In the genomic region with DNA sequence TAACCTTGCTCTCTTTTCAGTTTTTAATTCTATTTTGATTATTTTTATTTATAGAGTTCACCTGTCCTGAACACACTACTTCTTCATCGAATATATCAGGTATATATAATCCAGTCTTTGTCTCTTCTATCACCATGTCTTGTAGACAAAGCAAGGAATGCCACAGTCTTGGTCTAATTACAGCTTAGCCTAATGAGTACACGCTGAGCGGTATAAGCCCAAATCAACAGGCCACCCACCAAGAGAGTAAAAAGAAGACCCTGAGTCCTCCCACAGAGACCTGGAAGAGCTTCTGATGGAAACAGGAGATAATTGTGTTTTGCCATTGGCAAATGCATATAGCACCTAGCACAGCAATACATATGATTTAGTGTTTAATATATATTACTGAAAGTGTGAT, we compare ENCODE assay signal across 19 cellular contexts.
DNase-seq lines count a peak whose midpoint lies in the region; TF ChIP-seq lines count a peak whose summit lies in the region.
"Had no signal": no experiment of that assay in that cellular context is flagged by ENCODE, and none has a peak within 500 bp of the region (broad histone marks: within the 10 kb centered on the region; RNA-seq: fewer than 3 reads in every experiment).

No MANE protein-coding gene starts in this region.

- no peak for TF ChIP-seq CTCF in type B pancreatic cell (conservative IDR thresholded peaks at IDR 0.05)

- H3K9me3 Mint-ChIP-seq in type B pancreatic cell, result no peaks in the 10 kb centered on the region
- H3K9me3 Mint-ChIP-seq: CD8-positive, alpha-beta T cell had no signal

- H3K9ac ChIP-seq in mesendoderm (ENCODE audit: low read length) (no peak overlapping the region), neuronal stem cell (ENCODE audit: low read depth, low read length, poor library complexity) (no peak overlapping the region)
- H3K9ac ChIP-seq: BLaER1 had no signal

- H4K91ac ChIP-seq in neuronal stem cell (ENCODE audit: low read depth, low read length, poor library complexity), result no peak overlapping the region

- no peak overlapping the region for H2BK5ac ChIP-seq in mesendoderm (ENCODE audit: low read length)
- H2BK5ac ChIP-seq in neuronal stem cell (ENCODE audit: low read length), result no peak overlapping the region

- H3K23ac ChIP-seq in mesendoderm (ENCODE audit: low read length), result no peak overlapping the region
- H3K23ac ChIP-seq in neuronal stem cell (ENCODE audit: low read depth, low read length, poor library complexity), result no peak overlapping the region

- no peaks in the 10 kb centered on the region for H3K9me3 ChIP-seq in neuronal stem cell (replicated peaks in 1 of 2; ENCODE audit: control insufficient read depth in 2 of 2, insufficient read depth in 1 of 2, low read depth in 1 of 2, low read length in 2 of 2)

- H3K79me1 ChIP-seq in mesendoderm (ENCODE audit: low read length) (no peaks in the 10 kb centered on the region), neuronal stem cell (ENCODE audit: low read depth, low read length) (no peaks in the 10 kb centered on the region)

- no peaks in the 10 kb centered on the region for H3K4me1 ChIP-seq in mesendoderm (ENCODE audit: control insufficient read depth, low read depth, low read length)
- H3K4me1 ChIP-seq in neuronal stem cell (ENCODE audit: control insufficient read depth in 2 of 2, insufficient read depth in 1 of 2, low read depth in 1 of 2, low read length in 2 of 2), result no peaks in the 10 kb centered on the region
- H3K4me1 ChIP-seq: BLaER1 had no signal

- no peak overlapping the region for H4K8ac ChIP-seq in mesendoderm (ENCODE audit: low read depth, low read length)
- no peak overlapping the region for H4K8ac ChIP-seq in neuronal stem cell (ENCODE audit: low read depth, low read length)

- no peak overlapping the region for H3K27ac Mint-ChIP-seq in type B pancreatic cell
- H3K27ac Mint-ChIP-seq: B cell; CD4-positive, CD25-positive, alpha-beta regulatory T cell; CD8-positive, alpha-beta T cell had no signal

- H3K18ac ChIP-seq in mesendoderm (ENCODE audit: low read length), result no peak overlapping the region
- no peak overlapping the region for H3K18ac ChIP-seq in neuronal stem cell (ENCODE audit: low read length)

- no peaks in the 10 kb centered on the region for H3K4me1 Mint-ChIP-seq in type B pancreatic cell (ENCODE audit: unreplicated experiment)
- H3K4me1 Mint-ChIP-seq: B cell; CD4-positive, CD25-positive, alpha-beta regulatory T cell had no signal

- H3K4me3 Mint-ChIP-seq in type B pancreatic cell, result no peak overlapping the region
- H3K4me3 Mint-ChIP-seq: B cell; CD4-positive, CD25-positive, alpha-beta regulatory T cell; CD8-positive, alpha-beta T cell had no signal

- no peak overlapping the region for H3K4ac ChIP-seq in mesendoderm (ENCODE audit: low read depth, low read length)
- no peak overlapping the region for H3K4ac ChIP-seq in neuronal stem cell (ENCODE audit: low read length)

- no peak overlapping the region for H3K56ac ChIP-seq in mesendoderm (ENCODE audit: low read length)

- H2AK5ac ChIP-seq in mesendoderm (ENCODE audit: low read length) (no peak overlapping the region), neuronal stem cell (ENCODE audit: low read depth, low read length) (no peak overlapping the region)

- H2AFZ ChIP-seq in neuronal stem cell (ENCODE audit: low read length), result no peak overlapping the region

- intact Hi-C loops in posterior cingulate gyrus (cut with DNase I), result no loop called here

- no peaks in the 10 kb centered on the region for H3K79me2 ChIP-seq in mesendoderm (ENCODE audit: control insufficient read depth, insufficient read depth, low read length)

- peak; percentile 21 for DNase-seq in COR-L47 (lab: John Stamatoyannopoulos, UW)
- peak; percentile 7 for DNase-seq in H7
- DNase-seq in mesendoderm, result peak; percentile 67
- DNase-seq in neuronal stem cell (ENCODE audit: low spot score), result peak; percentile 37
- no peak for DNase-seq in activated CD4-positive, CD25-positive, alpha-beta regulatory T cell (lab: John Stamatoyannopoulos, UW)
- no peak for DNase-seq in posterior cingulate gyrus
- no peak for DNase-seq in type B pancreatic cell (ENCODE audit: extremely low spot score, unreplicated experiment)
- DNase-seq: CD4-positive, CD25-positive, alpha-beta regulatory T cell; CD8-positive, alpha-beta T cell; DMS 273 treated with DMSO at 0.1 percent for 48 hours; DMS79; EL; GF-D8; GOT3; HCEC 1CT had no signal

- H3K36me3 Mint-ChIP-seq in type B pancreatic cell, result no peaks in the 10 kb centered on the region
- H3K36me3 Mint-ChIP-seq: CD4-positive, CD25-positive, alpha-beta regulatory T cell; CD8-positive, alpha-beta T cell had no signal

- H3K27ac ChIP-seq in mesendoderm (ENCODE audit: low read depth, low read length) (no peak overlapping the region), neuronal stem cell (replicated peaks; ENCODE audit: low read length) (no peak overlapping the region)
- H3K27ac ChIP-seq: 22Rv1, BLaER1, C4-2B had no signal

- no peak overlapping the region for H2BK12ac ChIP-seq in neuronal stem cell (ENCODE audit: low read length)

- H3K27me3 ChIP-seq in H7 (ENCODE audit: control insufficient read depth, insufficient read depth, low read length) (no peaks in the 10 kb centered on the region), mesendoderm (ENCODE audit: insufficient read depth, low read length, poor library complexity) (no peaks in the 10 kb centered on the region), neuronal stem cell (ENCODE audit: control insufficient read depth in 3 of 3, insufficient read depth in 3 of 3, low read depth in 1 of 3, low read length in 3 of 3) (peaks cover 0 to 2% (median 0%) of the 10 kb centered on the region in 3 experiments)
- H3K27me3 ChIP-seq: BLaER1 had no signal

- H4K5ac ChIP-seq in mesendoderm (ENCODE audit: low read length), result no peak overlapping the region

- H3K36me3 ChIP-seq in H7 (replicated peaks; ENCODE audit: control insufficient read depth, insufficient read depth, low read length), result no peaks in the 10 kb centered on the region
- no peaks in the 10 kb centered on the region for H3K36me3 ChIP-seq in mesendoderm (ENCODE audit: control insufficient read depth, insufficient read depth, low read length)
- H3K36me3 ChIP-seq in neuronal stem cell (replicated peaks in 1 of 2; ENCODE audit: control insufficient read depth in 2 of 2, insufficient read depth in 2 of 2, low read length in 2 of 2), result no peaks in the 10 kb centered on the region
- H3K36me3 ChIP-seq: BLaER1 had no signal

- H2BK120ac ChIP-seq in mesendoderm (ENCODE audit: low read depth, low read length) (no peak overlapping the region), neuronal stem cell (ENCODE audit: low read depth, low read length) (no peak overlapping the region)

- H3K27me3 Mint-ChIP-seq in type B pancreatic cell, result peaks cover 3% of the 10 kb centered on the region
- H3K27me3 Mint-ChIP-seq: CD4-positive, CD25-positive, alpha-beta regulatory T cell had no signal

- H3K14ac ChIP-seq in neuronal stem cell (ENCODE audit: low read length), result no peak overlapping the region

- H3K4me3 ChIP-seq in H7 (ENCODE audit: insufficient read depth, low read depth, low read length) (no peak overlapping the region), mesendoderm (ENCODE audit: low read length) (no peak overlapping the region), neuronal stem cell (ENCODE audit: low read length in 2 of 2) (no peak overlapping the region)
- H3K4me3 ChIP-seq: BLaER1 had no signal

- WGBS in mesendoderm (ENCODE audit: extremely low coverage, insufficient coverage, low lambda C conversion rate), result no CpG with 5 or more reads among the region's 3 CpGs
- no CpG with 5 or more reads among the region's 3 CpGs for WGBS in neuronal stem cell (ENCODE audit: extremely low coverage in 2 of 2, insufficient read length in 2 of 2, insufficient replicate concordance in 1 of 2), 2 donors

- H3K4me2 ChIP-seq in mesendoderm (ENCODE audit: low read length) (no peak overlapping the region), neuronal stem cell (ENCODE audit: insufficient read depth, low read length, poor library complexity, severe bottlenecking) (no peak overlapping the region)
- H3K4me2 ChIP-seq: BLaER1 had no signal

- H2BK15ac ChIP-seq in mesendoderm (replicated peaks; ENCODE audit: low read depth) (no peak overlapping the region), neuronal stem cell (ENCODE audit: low read length) (no peak overlapping the region)

Comparison
In these comparisons a context has a peak if more than half of its experiments do, and no peak if none do; other contexts are left out.
1. DNase-seq: peak in COR-L47 (single experiment), H7 (single experiment), mesendoderm (single experiment) and neuronal stem cell (single experiment); none in activated CD4-positive, CD25-positive, alpha-beta regulatory T cell (0 of 4), posterior cingulate gyrus (0 of 10) and type B pancreatic cell (single experiment).